8 cellular contexts compared by ENCODE assay signal in the genomic region with DNA sequence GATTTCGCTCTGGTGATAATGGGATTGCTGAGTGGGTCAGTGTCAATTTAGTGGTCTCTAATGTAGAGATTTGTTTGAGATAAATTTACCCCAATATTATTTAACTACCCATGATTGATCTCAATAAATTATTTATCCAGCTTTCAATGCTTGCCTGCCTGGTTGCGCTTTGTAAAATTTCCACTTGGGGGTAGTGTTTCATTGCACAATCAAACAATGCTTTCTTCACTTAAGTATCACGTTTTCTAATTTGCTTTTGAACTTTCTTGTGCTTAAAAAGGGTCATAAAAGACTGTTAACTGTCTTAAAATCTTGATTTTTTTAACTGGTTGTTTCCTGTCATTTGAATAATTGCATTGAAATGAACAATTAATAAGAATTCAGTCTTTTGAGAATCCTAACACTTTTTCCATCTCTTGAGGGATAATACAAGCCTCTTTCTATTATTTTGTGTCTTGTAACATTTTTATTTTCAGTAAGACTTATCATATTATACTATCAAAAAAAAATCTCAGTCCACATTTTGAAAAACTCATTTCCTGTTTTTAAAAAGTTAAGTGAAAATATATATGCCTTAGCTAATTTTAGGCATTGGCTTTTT. TPM values are rescaled to one million over a fixed set of nuclear protein-coding genes. Genes with fewer than 3 reads are reported as not detected.
DNase-seq lines count a peak whose midpoint lies in the region; ATAC-seq, FAIRE-seq and TF ChIP-seq lines count a peak whose summit lies in the region.

No MANE protein-coding gene starts in this region.

- peak; percentile 68 for TF ChIP-seq CTCF in thoracic aorta (IDR thresholded peaks at IDR 0.05)

- H3K9me3 ChIP-seq in thoracic aorta = peaks cover 22% of the 10 kb centered on the region

- peaks cover 8% of the 10 kb centered on the region for H3K36me3 ChIP-seq in thoracic aorta

- peaks cover 22% of the 10 kb centered on the region for H3K9me3 Mint-ChIP-seq in activated CD8-positive, alpha-beta memory T cell treated with anti-CD3 and anti-CD28 coated beads, Interleukin-2, amount 10 ng/mL, durations not matched to agents 7 days and 5 days (ENCODE audit: low read depth)

- no peak overlapping the region for H3K4me3 ChIP-seq in thoracic aorta

- H3K27ac ChIP-seq in thoracic aorta = no peak overlapping the region

- no peaks in the 10 kb centered on the region for H3K27me3 Mint-ChIP-seq in activated CD8-positive, alpha-beta memory T cell treated with anti-CD3 and anti-CD28 coated beads, Interleukin-2, amount 10 ng/mL, durations not matched to agents 7 days and 5 days

- no peak overlapping the region for H3K4me3 Mint-ChIP-seq in activated CD8-positive, alpha-beta memory T cell treated with anti-CD3 and anti-CD28 coated beads, Interleukin-2, amount 10 ng/mL, durations not matched to agents 7 days and 5 days

- H3K4me1 ChIP-seq in thoracic aorta (ENCODE audit: control insufficient read depth in 1 of 2, low read depth in 2 of 2) = peaks cover 3 to 10% of the 10 kb centered on the region in 2 donors

- no peaks in the 10 kb centered on the region for H3K27me3 ChIP-seq in thoracic aorta (replicated peaks; ENCODE audit: insufficient read depth)

- H3K4me1 Mint-ChIP-seq in activated CD8-positive, alpha-beta memory T cell treated with anti-CD3 and anti-CD28 coated beads, Interleukin-2, amount 10 ng/mL, durations not matched to agents 7 days and 5 days = peaks cover 2% of the 10 kb centered on the region

- DNase-seq in CMK (ENCODE audit: low read depth) = peak; percentile 17
- peak; percentile 38 for DNase-seq in SK-N-DZ (ENCODE audit: low spot score)
- no peak for DNase-seq in frontal cortex (ENCODE audit: low spot score in 2 of 2)
- no peak for DNase-seq in thoracic aorta (ENCODE audit: low spot score)
- DNase-seq in NCI-H2107 treated with DMSO at 0.1 percent for 48 hours (lab: John Stamatoyannopoulos, UW; ENCODE audit: unreplicated experiment) = no peak
- DNase-seq in activated CD8-positive, alpha-beta memory T cell treated with anti-CD3 and anti-CD28 coated beads, Interleukin-2, amount 10 ng/mL, durations not matched to agents 7 days and 5 days = no peak

- ATAC-seq in GM18861 (IDR thresholded peaks at IDR 0.05; ENCODE audit: unreplicated experiment) (peak; percentile 64), HG03135 (IDR thresholded peaks at IDR 0.05; ENCODE audit: unreplicated experiment) (peak; percentile 47), thoracic aorta (ENCODE audit: insufficient number of reproducible peaks, low FRiP score, low read depth) (no peak)
- ATAC-seq in activated CD8-positive, alpha-beta memory T cell treated with anti-CD3 and anti-CD28 coated beads, Interleukin-2, amount 10 ng/mL, durations not matched to agents 7 days and 5 days = no peak

- FAIRE-seq in frontal cortex (lab: Jason Lieb, UNC) = peak; percentile 91

- CTCF ChIA-PET in activated CD8-positive, alpha-beta memory T cell treated with anti-CD3 and anti-CD28 coated beads, Interleukin-2, amount 10 ng/mL, durations not matched to agents 7 days and 5 days (lab: Charles Lee) = interaction anchor here (0.9 to 1.6 kb wide), 7 partner anchors 8 to 25 kb away, joined by 3 to 5 read pairs (median 3); no protein-coding TSS in a partner anchor

- H3K36me3 Mint-ChIP-seq in activated CD8-positive, alpha-beta memory T cell treated with anti-CD3 and anti-CD28 coated beads, Interleukin-2, amount 10 ng/mL, durations not matched to agents 7 days and 5 days = peaks cover 40% of the 10 kb centered on the region

- H3K27ac Mint-ChIP-seq in activated CD8-positive, alpha-beta memory T cell treated with anti-CD3 and anti-CD28 coated beads, Interleukin-2, amount 10 ng/mL, durations not matched to agents 7 days and 5 days = no peak overlapping the region

RNA-seq across cellular contexts. Expression of a gene that starts 18.7 kb away (rescaled TPM):
- polyA plus RNA-seq in SK-N-DZ (2014; cell fraction: cytosol; rRNA removed) = 155 and 206 TPM in 2 replicates
- 157 and 318 TPM in 2 replicates for polyA plus RNA-seq in SK-N-DZ (2014; cell fraction: nucleus; rRNA removed)
- 179 TPM for total RNA-seq in frontal cortex
- total RNA-seq in thoracic aorta = 100 to 1,000 TPM; 168 to 174 TPM
- total RNA-seq in activated CD8-positive, alpha-beta memory T cell treated with anti-CD3 and anti-CD28 coated beads, Interleukin-2, amount 10 ng/mL, durations not matched to agents 7 days and 5 days = 10 to 100 TPM; 62.0 to 88.0 TPM

Comparison
In these comparisons a context has a peak if more than half of its experiments do, and no peak if none do; other contexts are left out.
1. DNase-seq: peak in CMK (single experiment) and SK-N-DZ (single experiment); none in frontal cortex (0 of 2), thoracic aorta (single experiment), NCI-H2107 treated with DMSO at 0.1 percent for 48 hours (single experiment) and activated CD8-positive, alpha-beta memory T cell treated with anti-CD3 and anti-CD28 coated beads, Interleukin-2, amount 10 ng/mL, durations not matched to agents 7 days and 5 days (single experiment).
2. ATAC-seq: peak in GM18861 (single experiment) and HG03135 (single experiment); none in thoracic aorta (single experiment) and activated CD8-positive, alpha-beta memory T cell treated with anti-CD3 and anti-CD28 coated beads, Interleukin-2, amount 10 ng/mL, durations not matched to agents 7 days and 5 days (single experiment).